In the genomic region with DNA sequence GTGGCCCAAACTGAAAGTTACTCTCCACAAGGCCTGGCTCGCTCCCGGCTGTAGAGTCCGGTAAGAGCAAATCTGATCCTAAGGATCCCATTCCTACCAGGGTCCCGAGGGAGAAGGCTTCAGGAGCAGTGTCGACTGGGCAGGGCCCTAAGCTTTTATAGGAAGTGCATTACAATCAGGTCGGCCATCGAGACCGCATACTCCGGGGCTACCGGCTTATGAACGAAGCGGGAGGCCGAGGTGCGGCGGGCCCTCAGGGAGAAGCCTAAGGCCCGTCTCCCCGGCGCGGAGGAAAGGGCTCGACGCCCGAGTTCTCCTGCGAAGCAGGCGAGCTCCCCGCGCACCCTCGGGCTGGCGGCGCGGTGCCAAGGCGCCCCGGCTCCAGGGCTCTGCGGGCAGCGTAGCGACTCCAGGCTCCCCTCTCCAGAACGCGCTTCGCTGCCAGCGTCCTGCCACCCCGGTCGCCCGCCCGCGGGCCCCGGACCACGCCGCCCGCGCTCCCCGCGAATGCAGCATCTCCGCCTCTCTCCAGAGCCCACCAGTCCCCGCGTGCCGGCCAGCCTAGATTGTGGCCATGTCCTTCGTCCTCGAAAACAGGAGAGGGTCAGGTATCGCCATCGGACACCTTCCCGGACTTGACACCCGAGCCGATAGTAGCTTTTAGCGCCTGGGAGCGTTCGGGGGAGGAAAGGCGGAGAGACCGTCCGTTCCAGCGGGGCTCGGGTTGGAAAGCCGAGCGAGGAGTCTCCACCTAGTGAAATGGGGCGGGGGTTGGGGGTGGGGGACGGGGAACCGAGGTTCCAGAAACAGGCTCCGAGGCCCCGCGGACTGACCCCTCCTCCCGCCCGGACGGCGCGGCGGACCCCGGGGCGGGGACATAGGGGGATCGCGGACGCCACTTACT, we compare ENCODE assay signal across 8 cellular contexts. TPM values are rescaled to one million over a fixed set of nuclear protein-coding genes. Genes with fewer than 3 reads are reported as not detected.
DNase-seq lines count a peak whose midpoint lies in the region; ATAC-seq lines count a peak whose summit lies in the region.

No MANE protein-coding gene starts in this region.

- peak overlapping the region; percentile 83 for H4K8ac ChIP-seq in mesenchymal stem cell (ENCODE audit: low read length)

- under 1% methylated on average over 72 of the region's 89 CpGs for WGBS in mesenchymal stem cell

- no peaks in the 10 kb centered on the region for H3K79me1 ChIP-seq in mesenchymal stem cell (replicated peaks; ENCODE audit: low read length, poor library complexity, severe bottlenecking)

- peak overlapping the region; percentile 85 for H2BK5ac ChIP-seq in mesenchymal stem cell (ENCODE audit: low read depth, low read length, poor library complexity, severe bottlenecking)

- H3K9me3 Mint-ChIP-seq in CD8-positive, alpha-beta memory T cell: no peaks in the 10 kb centered on the region
- H3K9me3 Mint-ChIP-seq in activated CD8-positive, alpha-beta T cell treated with anti-CD3 and anti-CD28 coated beads, Interleukin-2, amount 10 ng/mL, durations not matched to agents 7 days and 5 days (ENCODE audit: insufficient read depth): no peaks in the 10 kb centered on the region

- H2AK5ac ChIP-seq in mesenchymal stem cell (ENCODE audit: low read length, severe bottlenecking): no peak overlapping the region

- CTCF ChIA-PET in CD8-positive, alpha-beta memory T cell (lab: Charles Lee): interaction anchor here (0.7 to 2.5 kb wide), 2 partner anchors 8 to 32 kb away, joined by 3 to 21 read pairs; no protein-coding TSS in a partner anchor
- CTCF ChIA-PET in activated CD8-positive, alpha-beta T cell treated with anti-CD3 and anti-CD28 coated beads, Interleukin-2, amount 10 ng/mL, durations not matched to agents 7 days and 5 days (lab: Charles Lee): no interaction called here

- H2BK120ac ChIP-seq in mesenchymal stem cell (ENCODE audit: low read depth, low read length): no peak overlapping the region

- H3K4ac ChIP-seq in mesenchymal stem cell (ENCODE audit: low read depth in 1 of 2, low read length in 2 of 2): peak overlapping the region in 1 of 2 experiments; percentile 44

- H3K4me2 ChIP-seq in mesenchymal stem cell (ENCODE audit: low read length, poor library complexity, severe bottlenecking): peak overlapping the region; percentile 78

- H3K27me3 ChIP-seq in CD8-positive, alpha-beta memory T cell (ENCODE audit: insufficient read depth, low read length, poor library complexity, severe bottlenecking): peaks cover 21% of the 10 kb centered on the region
- H3K27me3 ChIP-seq in endocrine pancreas (ENCODE audit: control insufficient read depth, insufficient read depth, low read length) (no peaks in the 10 kb centered on the region), mesenchymal stem cell (ENCODE audit: control insufficient read depth in 1 of 2, insufficient read depth in 1 of 2, low read length in 2 of 2) (no peaks in the 10 kb centered on the region), subcutaneous abdominal adipose tissue (ENCODE audit: control insufficient read depth in 5 of 5, insufficient read depth in 4 of 5, low read length in 5 of 5) (no peaks in the 10 kb centered on the region)

- peak overlapping the region; percentile 28 to 75 for H3K18ac ChIP-seq in mesenchymal stem cell (ENCODE audit: low read depth in 1 of 2, low read length in 2 of 2)

- peak overlapping the region; percentile 77 to 88 (median 85) for H3K4me3 Mint-ChIP-seq in CD8-positive, alpha-beta memory T cell
- peak overlapping the region; percentile 77 for H3K4me3 Mint-ChIP-seq in activated CD8-positive, alpha-beta T cell treated with anti-CD3 and anti-CD28 coated beads, Interleukin-2, amount 10 ng/mL, durations not matched to agents 7 days and 5 days

- H2AFZ ChIP-seq in mesenchymal stem cell (ENCODE audit: low read depth, low read length): peak overlapping the region; percentile 18

- peak overlapping the region; percentile 27 for H3K4me3 ChIP-seq in CD8-positive, alpha-beta memory T cell (ENCODE audit: low read length)
- H3K4me3 ChIP-seq in endocrine pancreas (ENCODE audit: control insufficient read depth, insufficient read depth, low read length): peak overlapping the region; percentile 66
- peak overlapping the region; percentile 76 to 98 for H3K4me3 ChIP-seq in mesenchymal stem cell (ENCODE audit: insufficient read depth in 1 of 2, low read depth in 1 of 2, low read length in 2 of 2)
- H3K4me3 ChIP-seq in subcutaneous abdominal adipose tissue (ENCODE audit: low read depth in 1 of 5, low read length in 5 of 5): peak overlapping the region; percentile 70 to 85 (median 82)

- no peaks in the 10 kb centered on the region for H3K36me3 ChIP-seq in CD8-positive, alpha-beta memory T cell (ENCODE audit: insufficient read depth, low read length)
- H3K36me3 ChIP-seq in endocrine pancreas (ENCODE audit: control insufficient read depth, insufficient read depth, low read length) (no peaks in the 10 kb centered on the region), mesenchymal stem cell (ENCODE audit: control insufficient read depth in 1 of 2, insufficient read depth in 2 of 2, low read depth in 1 of 2, low read length in 2 of 2) (no peaks in the 10 kb centered on the region), subcutaneous abdominal adipose tissue (ENCODE audit: control insufficient read depth in 5 of 5, insufficient read depth in 5 of 5, low read length in 5 of 5) (no peaks in the 10 kb centered on the region)

- peak overlapping the region; percentile 7 to 49 for H3K14ac ChIP-seq in mesenchymal stem cell (ENCODE audit: low read length in 2 of 2)

- no peaks in the 10 kb centered on the region for H3K9me3 ChIP-seq in CD8-positive, alpha-beta memory T cell (ENCODE audit: low read length)
- H3K9me3 ChIP-seq in endocrine pancreas (ENCODE audit: control insufficient read depth, low read length) (no peaks in the 10 kb centered on the region), mesenchymal stem cell (ENCODE audit: control insufficient read depth, low read length) (no peaks in the 10 kb centered on the region), subcutaneous abdominal adipose tissue (ENCODE audit: control insufficient read depth in 5 of 5, low read length in 5 of 5) (no peaks in the 10 kb centered on the region)

- ATAC-seq in activated CD8-positive, alpha-beta T cell treated with anti-CD3 and anti-CD28 coated beads, Interleukin-2, amount 10 ng/mL, durations not matched to agents 7 days and 5 days: no peak
- no peak for ATAC-seq in GM19397 (IDR thresholded peaks at IDR 0.05; ENCODE audit: unreplicated experiment)

- peaks cover 22 to 31% (median 25%) of the 10 kb centered on the region in 3 donors for H3K4me1 Mint-ChIP-seq in CD8-positive, alpha-beta memory T cell
- H3K4me1 Mint-ChIP-seq in activated CD8-positive, alpha-beta T cell treated with anti-CD3 and anti-CD28 coated beads, Interleukin-2, amount 10 ng/mL, durations not matched to agents 7 days and 5 days (ENCODE audit: low read depth): peaks cover 18% of the 10 kb centered on the region

- H3K9ac ChIP-seq in endocrine pancreas (ENCODE audit: control insufficient read depth, insufficient read depth, low read length) (peak overlapping the region; percentile 49), mesenchymal stem cell (ENCODE audit: low read length) (peak overlapping the region; percentile 55), subcutaneous abdominal adipose tissue (ENCODE audit: low read length in 5 of 5) (peak overlapping the region in 4 of 5 donors; percentile 43 to 81 (median 76))

- H3K36me3 Mint-ChIP-seq in CD8-positive, alpha-beta memory T cell: peaks cover 0 to 4% (median 0%) of the 10 kb centered on the region in 3 donors
- peaks cover 1% of the 10 kb centered on the region for H3K36me3 Mint-ChIP-seq in activated CD8-positive, alpha-beta T cell treated with anti-CD3 and anti-CD28 coated beads, Interleukin-2, amount 10 ng/mL, durations not matched to agents 7 days and 5 days (ENCODE audit: low read depth)

- H3K4me1 ChIP-seq in CD8-positive, alpha-beta memory T cell (ENCODE audit: insufficient read depth, low read length): peaks cover 24% of the 10 kb centered on the region
- H3K4me1 ChIP-seq in endocrine pancreas (ENCODE audit: control insufficient read depth, insufficient read depth, low read length) (peaks cover 5% of the 10 kb centered on the region), mesenchymal stem cell (ENCODE audit: control insufficient read depth, insufficient read depth, low read depth, low read length) (peaks cover 2% of the 10 kb centered on the region), subcutaneous abdominal adipose tissue (ENCODE audit: control insufficient read depth in 5 of 5, insufficient read depth in 5 of 5, low read length in 5 of 5) (peaks cover 0 to 45% (median 31%) of the 10 kb centered on the region in 5 donors)

- peak overlapping the region; percentile 65 for H2BK15ac ChIP-seq in mesenchymal stem cell (ENCODE audit: low read depth, poor library complexity, severe bottlenecking)

- H3K27me3 Mint-ChIP-seq in CD8-positive, alpha-beta memory T cell: peaks cover 23 to 46% of the 10 kb centered on the region in 2 donors
- H3K27me3 Mint-ChIP-seq in activated CD8-positive, alpha-beta T cell treated with anti-CD3 and anti-CD28 coated beads, Interleukin-2, amount 10 ng/mL, durations not matched to agents 7 days and 5 days (ENCODE audit: low read depth): peaks cover 38% of the 10 kb centered on the region

- peak overlapping the region in 2 of 8 donors; percentile 31 to 57 for H3K27ac Mint-ChIP-seq in CD8-positive, alpha-beta memory T cell
- H3K27ac Mint-ChIP-seq in activated CD8-positive, alpha-beta T cell treated with anti-CD3 and anti-CD28 coated beads, Interleukin-2, amount 10 ng/mL, durations not matched to agents 7 days and 5 days: no peak overlapping the region

- H3K23ac ChIP-seq in mesenchymal stem cell (ENCODE audit: low read length in 2 of 2): peak overlapping the region; percentile 23 to 24

- H4K91ac ChIP-seq in mesenchymal stem cell (ENCODE audit: low read length): peak overlapping the region; percentile 71

- POLR2A ChIA-PET in CD8-positive, alpha-beta memory T cell (lab: Charles Lee): interaction anchor here (1.0 to 1.2 kb wide), 2 partner anchors 31 to 35 kb away, joined by 3 to 4 read pairs; no protein-coding TSS in a partner anchor
- POLR2A ChIA-PET in activated CD8-positive, alpha-beta T cell treated with anti-CD3 and anti-CD28 coated beads, Interleukin-2, amount 10 ng/mL, durations not matched to agents 7 days and 5 days (lab: Charles Lee): interaction anchor here (1.2 kb wide), 1 partner anchor 32 kb away, joined by 3 read pairs; no protein-coding TSS in a partner anchor

- peak in 3 of 5 donors; percentile 3 to 27 (median 18) for DNase-seq in CD8-positive, alpha-beta memory T cell
- DNase-seq in LHCN-M2 (ENCODE audit: low read depth) (peak; percentile 79), mesenchymal stem cell (peak; percentile 83), NCI-H446 treated with DMSO at 0.1 percent for 48 hours (lab: John Stamatoyannopoulos, UW) (no peak)
- DNase-seq in activated CD8-positive, alpha-beta T cell treated with anti-CD3 and anti-CD28 coated beads, Interleukin-2, amount 10 ng/mL, durations not matched to agents 7 days and 5 days: no peak

- peak overlapping the region in 1 of 2 experiments; percentile 43 for H2BK12ac ChIP-seq in mesenchymal stem cell (ENCODE audit: low read length in 2 of 2)

- H3K27ac ChIP-seq in CD8-positive, alpha-beta memory T cell (ENCODE audit: low read depth, low read length): no peak overlapping the region
- peak overlapping the region; percentile 90 for H3K27ac ChIP-seq in mesenchymal stem cell (ENCODE audit: low read length, poor library complexity, severe bottlenecking)
- H3K27ac ChIP-seq in subcutaneous abdominal adipose tissue (ENCODE audit: low read depth, low read length): peak overlapping the region; percentile 72

RNA-seq across cellular contexts. Expression of a gene that starts 1.3 kb away (rescaled TPM):
- under 1 TPM; 0.11 to 0.22 TPM for total RNA-seq in CD8-positive, alpha-beta memory T cell
- polyA plus RNA-seq in CD8-positive, alpha-beta memory T cell: 0.05 TPM
- total RNA-seq in LHCN-M2 (2014; rRNA removed): 10.1 and 11.8 TPM in 2 replicates
- 13.4 TPM for polyA plus RNA-seq in LHCN-M2 (2012)
- total RNA-seq in activated CD8-positive, alpha-beta T cell treated with anti-CD3 and anti-CD28 coated beads, Interleukin-2, amount 10 ng/mL, durations not matched to agents 7 days and 5 days: under 1 TPM; 0.08 to 0.16 TPM
- 12.2 TPM for polyA plus RNA-seq in mesenchymal stem cell (2013, experiment 1 of 2)
- 12.9 TPM for polyA plus RNA-seq in mesenchymal stem cell (2013, experiment 2 of 2)

RNA-seq across cellular contexts. Expression of a gene that starts 33.7 kb away (rescaled TPM):
- 10 to 100 TPM; 85.8 to 89.0 TPM for total RNA-seq in CD8-positive, alpha-beta memory T cell
- 39.2 TPM for polyA plus RNA-seq in CD8-positive, alpha-beta memory T cell
- 59.8 and 64.0 TPM in 2 replicates for total RNA-seq in LHCN-M2 (2014; rRNA removed)
- 34.8 TPM for polyA plus RNA-seq in LHCN-M2 (2012)
- total RNA-seq in activated CD8-positive, alpha-beta T cell treated with anti-CD3 and anti-CD28 coated beads, Interleukin-2, amount 10 ng/mL, durations not matched to agents 7 days and 5 days: 10 to 100 TPM; 86.6 to 97.0 TPM
- polyA plus RNA-seq in mesenchymal stem cell (2013, experiment 1 of 2): 69.3 TPM
- polyA plus RNA-seq in mesenchymal stem cell (2013, experiment 2 of 2): 65.2 TPM

Comparison
In these comparisons a context has a peak if more than half of its experiments do, and no peak if none do; other contexts are left out.
1. DNase-seq: peak in CD8-positive, alpha-beta memory T cell (3 of 5), LHCN-M2 (single experiment) and mesenchymal stem cell (single experiment); none in activated CD8-positive, alpha-beta T cell treated with anti-CD3 and anti-CD28 coated beads, Interleukin-2, amount 10 ng/mL, durations not matched to agents 7 days and 5 days (single experiment) and NCI-H446 treated with DMSO at 0.1 percent for 48 hours (single experiment).
2. H3K4me3 ChIP-seq: peak in every context shown above with its lines; median percentile 87 in mesenchymal stem cell; 82 in subcutaneous abdominal adipose tissue; 66 in endocrine pancreas; 27 in CD8-positive, alpha-beta memory T cell.
3. Peak in every context shown above with its lines, with median percentiles within 50 percentile points of each other: H3K9ac ChIP-seq.